ENCODE assay signal across 6 cellular contexts in the genomic region with DNA sequence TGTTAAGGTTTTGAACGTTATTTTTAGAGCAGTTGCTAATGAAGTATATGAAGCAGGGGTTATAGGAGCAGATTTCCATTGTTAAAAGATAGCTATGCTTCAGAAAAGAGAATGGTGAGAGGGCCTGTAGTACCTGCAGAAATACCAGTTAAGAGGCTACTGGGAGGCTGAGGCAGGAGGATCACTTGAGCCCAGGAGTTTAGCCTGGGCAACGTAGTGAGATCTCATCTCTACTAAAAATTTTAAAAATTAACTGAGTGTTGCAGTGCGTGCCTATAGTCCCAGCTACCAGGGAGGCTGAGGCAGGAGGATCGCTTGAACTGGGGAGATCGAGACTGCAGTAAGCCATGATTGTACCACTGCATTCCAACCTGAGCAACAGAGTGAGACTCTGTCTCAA.
"Had no signal": no experiment of that assay in that cellular context is flagged by ENCODE, and none has a peak within 500 bp of the region (broad histone marks: within the 10 kb centered on the region; RNA-seq: fewer than 3 reads in every experiment).

No MANE protein-coding gene starts in this region.

- H3K9me3 Mint-ChIP-seq: GM23338 had no signal

- ATAC-seq: GM23338 had no signal

- H3K4me1 Mint-ChIP-seq: GM23338, H9 had no signal

- H3K4me3 Mint-ChIP-seq: GM23338, H9 had no signal

- H3K9ac ChIP-seq: KMS-11 had no signal

- H3K27ac ChIP-seq: KMS-11 had no signal

- H3K27ac Mint-ChIP-seq: GM23338, H9 had no signal

- H3K4me3 ChIP-seq: GM23338 had no signal

- DNase-seq: H9, HCEC 1CT, IMR-90, KBM-7 had no signal

- H3K4me2 ChIP-seq: GM23338, KMS-11 had no signal
